1 cellular context compared by ENCODE assay signal in the genomic region with DNA sequence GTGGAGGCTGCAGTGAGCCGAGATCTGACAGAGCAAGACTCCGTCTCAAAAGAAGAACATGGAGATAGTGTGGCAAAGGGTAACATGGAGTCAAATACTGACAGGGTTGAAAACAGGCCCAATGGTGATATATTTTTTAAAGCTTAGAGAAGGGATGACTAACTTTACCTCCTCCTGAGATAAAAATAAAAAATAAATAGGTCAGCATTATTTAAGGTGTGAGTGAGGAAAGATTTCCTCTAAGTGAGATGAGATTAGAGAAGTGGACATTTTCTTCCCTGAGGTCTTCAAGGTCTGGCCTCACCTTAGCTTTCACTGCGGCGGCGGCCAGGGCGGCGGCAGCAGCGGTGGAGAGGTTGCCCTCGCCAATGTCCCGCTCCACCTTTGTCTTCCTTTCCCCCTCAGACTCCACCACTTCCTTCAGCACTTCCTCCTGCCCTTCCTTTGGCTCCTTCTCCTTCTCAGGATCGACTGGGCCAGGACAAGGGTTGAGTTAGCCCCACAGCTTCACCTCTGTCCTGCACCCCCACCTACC.
TF ChIP-seq lines count a peak whose summit lies in the region.

No MANE protein-coding gene starts in this region.

TF ChIP-seq in HepG2, 621 proteins besides CTCF, POLR2A, EP300 and RAD21:
- TF ChIP-seq, protein P1, sequence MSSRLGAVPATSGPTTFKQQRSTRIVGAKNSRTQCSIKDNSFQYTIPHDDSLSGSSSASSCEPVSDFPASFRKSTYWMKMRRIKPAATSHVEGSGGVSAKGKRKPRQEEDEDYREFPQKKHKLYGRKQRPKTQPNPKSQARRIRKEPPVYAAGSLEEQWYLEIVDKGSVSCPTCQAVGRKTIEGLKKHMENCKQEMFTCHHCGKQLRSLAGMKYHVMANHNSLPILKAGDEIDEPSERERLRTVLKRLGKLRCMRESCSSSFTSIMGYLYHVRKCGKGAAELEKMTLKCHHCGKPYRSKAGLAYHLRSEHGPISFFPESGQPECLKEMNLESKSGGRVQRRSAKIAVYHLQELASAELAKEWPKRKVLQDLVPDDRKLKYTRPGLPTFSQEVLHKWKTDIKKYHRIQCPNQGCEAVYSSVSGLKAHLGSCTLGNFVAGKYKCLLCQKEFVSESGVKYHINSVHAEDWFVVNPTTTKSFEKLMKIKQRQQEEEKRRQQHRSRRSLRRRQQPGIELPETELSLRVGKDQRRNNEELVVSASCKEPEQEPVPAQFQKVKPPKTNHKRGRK (CRISPR knock-in tag; IDR thresholded peaks at IDR 0.05), result no peak
- TF ChIP-seq MAFF (IDR thresholded peaks at IDR 0.05; ENCODE audit: low read depth, low read length) (peak; percentile 76), MAFK (conservative IDR thresholded peaks at IDR 0.05 in 1 of 2, IDR thresholded peaks at IDR 0.05 in 1 of 2; ENCODE audit: low read length in 2 of 2) (peak; percentile 75 to 83)
